ENCODE assay signal across 14 cellular contexts in the genomic region with DNA sequence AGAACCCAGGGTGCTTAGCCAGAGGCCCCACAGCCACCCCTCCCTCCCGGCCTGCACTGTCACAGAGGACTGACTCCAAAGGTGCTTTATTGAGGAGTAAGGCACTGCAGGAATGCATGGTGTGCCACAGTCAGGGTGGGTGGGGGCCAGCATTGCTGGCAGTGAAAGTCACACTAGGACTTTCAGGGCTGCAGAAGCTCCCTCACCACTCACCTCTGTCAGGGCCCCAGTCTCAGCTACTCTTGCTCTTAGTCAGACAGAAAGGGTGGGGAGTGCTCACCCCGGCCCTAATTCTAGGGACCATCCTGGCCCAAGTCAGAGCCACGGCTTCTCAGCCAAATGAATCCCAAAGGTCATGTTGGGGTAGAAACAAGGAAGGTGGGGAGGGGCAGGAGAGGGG. TPM values are rescaled to one million over a fixed set of nuclear protein-coding genes. Genes with fewer than 3 reads are reported as not detected.
DNase-seq lines count a peak whose midpoint lies in the region; ATAC-seq and TF ChIP-seq lines count a peak whose summit lies in the region.
"Had no signal": no experiment of that assay in that cellular context is flagged by ENCODE, and none has a peak within 500 bp of the region (broad histone marks: within the 10 kb centered on the region; RNA-seq: fewer than 3 reads in every experiment).

No MANE protein-coding gene starts in this region.

- peaks cover 18% of the 10 kb centered on the region for H3K4me1 Mint-ChIP-seq in activated CD4-positive, alpha-beta T cell treated with anti-CD3 and anti-CD28 coated beads for 36 hours
- peaks cover 5 to 6% of the 10 kb centered on the region in 2 donors for H3K4me1 Mint-ChIP-seq in natural killer cell

- TF ChIP-seq CTCF in natural killer cell (IDR thresholded peaks at IDR 0.05) = no peak

- H3K4me3 Mint-ChIP-seq in activated CD4-positive, alpha-beta T cell treated with anti-CD3 and anti-CD28 coated beads for 36 hours = no peak overlapping the region
- peak overlapping the region; percentile 28 for H3K4me3 Mint-ChIP-seq in natural killer cell

- no peak overlapping the region for H3K27ac Mint-ChIP-seq in activated CD4-positive, alpha-beta T cell treated with anti-CD3 and anti-CD28 coated beads for 36 hours
- no peak overlapping the region for H3K27ac Mint-ChIP-seq in natural killer cell
- H3K27ac Mint-ChIP-seq: B cell, H9 had no signal

- DNase-seq in activated CD4-positive, alpha-beta T cell treated with anti-CD3 and anti-CD28 coated beads for 36 hours = peak; percentile 47
- no peak for DNase-seq in activated CD4-positive, alpha-beta T cell treated with anti-CD3 and anti-CD28 coated beads for 4 hours
- peak; percentile 18 for DNase-seq in stimulated activated CD4-positive, alpha-beta T cell treated with anti-CD3 and anti-CD28 coated beads, Interleukin-15, amount 100 ng/mL, for 24 hours
- no peak for DNase-seq in stimulated activated CD4-positive, alpha-beta T cell treated with anti-CD3 and anti-CD28 coated beads, Interleukin-4, amount 100 ng/mL, for 24 hours
- DNase-seq in natural killer cell = no peak
- DNase-seq in CD1c-positive myeloid dendritic cell (ENCODE audit: extremely low spot score) = no peak
- DNase-seq in GM19238 (ENCODE audit: insufficient read length, low spot score) = no peak
- DNase-seq: SHP77 treated with DMSO at 0.1 percent for 48 hours had no signal

- CTCF ChIA-PET in activated CD4-positive, alpha-beta T cell treated with anti-CD3 and anti-CD28 coated beads for 36 hours (lab: Charles Lee) = interaction anchor here (0.9 to 2.2 kb wide), 6 partner anchors 9 to 193 kb away, joined by 3 to 8 read pairs (median 4); no protein-coding TSS in a partner anchor

- no peaks in the 10 kb centered on the region for H3K9me3 Mint-ChIP-seq in activated CD4-positive, alpha-beta T cell treated with anti-CD3 and anti-CD28 coated beads for 36 hours (ENCODE audit: low read depth)
- H3K9me3 Mint-ChIP-seq in natural killer cell = no peaks in the 10 kb centered on the region
- H3K9me3 Mint-ChIP-seq: CD4-positive, alpha-beta memory T cell had no signal

- ATAC-seq in activated CD4-positive, alpha-beta T cell treated with anti-CD3 and anti-CD28 coated beads for 36 hours = peak; percentile 51
- ATAC-seq in natural killer cell (no peak), GM18858 (IDR thresholded peaks at IDR 0.05; ENCODE audit: unreplicated experiment) (no peak)

- peaks cover 29% of the 10 kb centered on the region for H3K27me3 Mint-ChIP-seq in activated CD4-positive, alpha-beta T cell treated with anti-CD3 and anti-CD28 coated beads for 36 hours
- peaks cover 26 to 30% of the 10 kb centered on the region in 2 donors for H3K27me3 Mint-ChIP-seq in natural killer cell (ENCODE audit: low read depth in 2 of 2)

- no peaks in the 10 kb centered on the region for H3K36me3 Mint-ChIP-seq in activated CD4-positive, alpha-beta T cell treated with anti-CD3 and anti-CD28 coated beads for 36 hours (ENCODE audit: low read depth)
- no peaks in the 10 kb centered on the region for H3K36me3 Mint-ChIP-seq in natural killer cell
- H3K36me3 Mint-ChIP-seq: CD4-positive, alpha-beta memory T cell had no signal

- POLR2A ChIA-PET in activated CD4-positive, alpha-beta T cell treated with anti-CD3 and anti-CD28 coated beads for 36 hours (lab: Charles Lee) = interaction anchor here (0.5 kb wide), 1 partner anchor 60 kb away, joined by 3 read pairs; no protein-coding TSS in a partner anchor

- intact Hi-C loops in activated CD4-positive, alpha-beta T cell treated with anti-CD3 and anti-CD28 coated beads for 36 hours (cut with DNase I, micrococcal nuclease) = loop anchor here in 1 of 2 experiments (5.0 kb wide), 1 partner anchor 195 kb away; no protein-coding TSS in a partner anchor
- intact Hi-C loops in natural killer cell (cut with micrococcal nuclease) = no loop called here

RNA-seq across cellular contexts. Expression of a gene that starts 19.4 kb away (rescaled TPM):
- not detected for total RNA-seq in activated CD4-positive, alpha-beta T cell treated with anti-CD3 and anti-CD28 coated beads for 36 hours
- under 1 TPM in 1 of 3 donors, not detected in 2; 0.20 TPM for total RNA-seq in natural killer cell
- total RNA-seq: B cell; CD4-positive, alpha-beta memory T cell; H9; HT1080; RPMI7951 had no signal

RNA-seq across cellular contexts. Expression of a gene that starts 42.5 kb away (rescaled TPM):
- under 1 TPM in 1 of 2 experiments, not detected in 1; 0.05 TPM for total RNA-seq in activated CD4-positive, alpha-beta T cell treated with anti-CD3 and anti-CD28 coated beads for 36 hours
- not detected for total RNA-seq in natural killer cell
- total RNA-seq: B cell; CD4-positive, alpha-beta memory T cell; HT1080; RPMI7951 had no signal

Comparison
In these comparisons a context has a peak if more than half of its experiments do, and no peak if none do; other contexts are left out.
1. DNase-seq: peak in activated CD4-positive, alpha-beta T cell treated with anti-CD3 and anti-CD28 coated beads for 36 hours (single experiment) and stimulated activated CD4-positive, alpha-beta T cell treated with anti-CD3 and anti-CD28 coated beads, Interleukin-15, amount 100 ng/mL, for 24 hours (single experiment); none in activated CD4-positive, alpha-beta T cell treated with anti-CD3 and anti-CD28 coated beads for 4 hours (0 of 2), stimulated activated CD4-positive, alpha-beta T cell treated with anti-CD3 and anti-CD28 coated beads, Interleukin-4, amount 100 ng/mL, for 24 hours (single experiment), natural killer cell (single experiment), CD1c-positive myeloid dendritic cell (single experiment) and GM19238 (single experiment).